Comparison of ENCODE assay signal across 25 cellular contexts in the genomic region with DNA sequence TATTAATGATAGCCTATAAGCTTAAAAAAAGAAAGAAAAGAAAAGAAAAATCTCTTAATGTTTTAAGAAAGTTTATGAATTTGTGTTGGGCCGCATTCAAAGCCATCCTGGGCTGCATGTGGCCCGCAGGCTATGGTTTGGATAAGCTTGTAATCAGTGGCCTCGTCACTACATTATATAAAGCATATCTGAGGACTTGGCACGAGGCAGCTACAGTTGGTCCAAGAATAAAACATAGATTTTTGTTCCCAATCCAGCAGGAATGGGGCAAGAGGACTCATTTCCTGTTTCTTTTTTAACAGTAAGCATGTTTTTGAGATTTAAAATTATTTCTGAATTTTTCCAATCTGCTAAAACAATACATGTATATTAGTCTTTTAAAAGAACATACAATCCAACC. TPM values are rescaled to one million over a fixed set of nuclear protein-coding genes. Genes with fewer than 3 reads are reported as not detected.
"Had no signal": no experiment of that assay in that cellular context is flagged by ENCODE, and none has a peak within 500 bp of the region (broad histone marks: within the 10 kb centered on the region; RNA-seq: fewer than 3 reads in every experiment).

No MANE protein-coding gene starts in this region.

- H3K36me3 ChIP-seq: stomach had no signal

- ATAC-seq: left colon; naive thymus-derived CD4-positive, alpha-beta T cell; right cardiac atrium had no signal

- H3K4me1 Mint-ChIP-seq: endodermal cell; naive thymus-derived CD4-positive, alpha-beta T cell; nephron progenitor cell had no signal

- H3K4me3 ChIP-seq: stomach had no signal

- H3K4me3 Mint-ChIP-seq: endodermal cell; naive thymus-derived CD4-positive, alpha-beta T cell; nephron progenitor cell; type B pancreatic cell had no signal

- H3K27me3 ChIP-seq: neutrophil, stomach had no signal

- H3K27ac Mint-ChIP-seq: endodermal cell; naive thymus-derived CD4-positive, alpha-beta T cell; nephron progenitor cell; type B pancreatic cell had no signal

- H3K9me3 ChIP-seq: neutrophil, stomach had no signal

- DNase-seq: cerebellar nuclear complex; dermis blood vessel endothelial cell; endodermal cell; erythroblast; foreskin melanocyte; head of caudate nucleus; hippocampal formation; left colon; naive thymus-derived CD4-positive, alpha-beta T cell; nephron progenitor cell; right cardiac atrium; small intestine; stimulated activated CD4-positive, alpha-beta T cell treated with anti-CD3 and anti-CD28 coated beads, Interleukin-12 subunit alpha, Interleukin-12 subunit beta, amount 100 ng/mL, for 4 hours; stimulated activated naive CD4-positive, alpha-beta T cell; stomach had no signal

- H3K27me3 Mint-ChIP-seq: naive thymus-derived CD4-positive, alpha-beta T cell; type B pancreatic cell had no signal

- H3K27ac ChIP-seq: neutrophil, stomach had no signal

RNA-seq across cellular contexts. Expression of gene UCMA, which starts 44.2 kb away (rescaled TPM):
- total RNA-seq: dermis blood vessel endothelial cell; endodermal cell; endothelial cell of umbilical vein; kidney epithelial cell; left colon; liver; lung microvascular endothelial cell; mesenteric fat pad; mononuclear cell; naive thymus-derived CD4-positive, alpha-beta T cell; osteocyte; posterior vena cava; right cardiac atrium; stomach had no signal
- polyA plus RNA-seq: endothelial cell of umbilical vein; liver; naive thymus-derived CD4-positive, alpha-beta T cell; right cardiac atrium; small intestine; stomach had no signal
